In genomic region chr1:6221210-6221784, GRCh38 we compare ENCODE assay signal across 13 cellular contexts. TPM values are rescaled to one million over a fixed set of nuclear protein-coding genes. Genes with fewer than 3 reads are reported as not detected.
DNase-seq lines count a peak whose midpoint lies in the region; ATAC-seq and TF ChIP-seq lines count a peak whose summit lies in the region.
"Had no signal": no experiment of that assay in that cellular context is flagged by ENCODE, and none has a peak within 500 bp of the region (broad histone marks: within the 10 kb centered on the region; RNA-seq: fewer than 3 reads in every experiment).

No MANE protein-coding gene starts in this region.

- CTCF ChIA-PET in HEK293 (lab: Yijun Ruan, JAX) (interaction anchor here (0.5 to 1.2 kb wide), 3 partner anchors 16 to 26 kb away, joined by 3 to 4 read pairs (median 4); no protein-coding TSS in a partner anchor), mammary epithelial cell (lab: Charles Lee; ENCODE audit: low non-redundant PET) (interaction anchor here (0.6 kb wide), 1 partner anchor 17 kb away, joined by 6 read pairs; no protein-coding TSS in a partner anchor)

- POLR2A ChIA-PET in HEK293 (lab: Yijun Ruan, JAX): interaction anchor here (1.0 kb wide), 1 partner anchor 15 kb away, joined by 3 read pairs; the partner anchor contains the start of gene ICMT

- dilution Hi-C loops in mammary epithelial cell (cut with HindIII; ENCODE audit: low sequenced_read_pairs): loop anchor here (10.0 kb wide), 1 partner anchor 146 kb away; no protein-coding TSS in a partner anchor

- peaks cover 20% of the 10 kb centered on the region for H3K36me3 ChIP-seq in cardiac muscle cell
- peaks cover 9 to 62% of the 10 kb centered on the region in 2 experiments; a peak in 2 of 3 replicates for H3K36me3 ChIP-seq in HEK293 (ENCODE audit: control insufficient read depth in 2 of 2, insufficient read depth in 1 of 2, low read length in 2 of 2)
- peaks cover 12% of the 10 kb centered on the region for H3K36me3 ChIP-seq in mammary epithelial cell (ENCODE audit: insufficient read depth, low read length)
- peaks cover 30% of the 10 kb centered on the region for H3K36me3 ChIP-seq in osteoblast (ENCODE audit: insufficient read depth, low read length)
- H3K36me3 ChIP-seq in brain microvascular endothelial cell (replicated peaks): peaks cover 24% of the 10 kb centered on the region
- peaks cover 16 to 24% of the 10 kb centered on the region in 2 donors for H3K36me3 ChIP-seq in thyroid gland

- no peaks in the 10 kb centered on the region for H3K9me3 ChIP-seq in cardiac muscle cell (ENCODE audit: low read depth)
- no peaks in the 10 kb centered on the region for H3K9me3 ChIP-seq in HEK293 (ENCODE audit: control insufficient read depth, insufficient read depth, low read depth, low read length)
- no peaks in the 10 kb centered on the region for H3K9me3 ChIP-seq in mammary epithelial cell (replicated peaks; ENCODE audit: insufficient read depth, low read length)
- H3K9me3 ChIP-seq in osteoblast (ENCODE audit: low read depth, low read length): no peaks in the 10 kb centered on the region
- H3K9me3 ChIP-seq in thyroid gland: no peaks in the 10 kb centered on the region

- H2AFZ ChIP-seq in mammary epithelial cell (ENCODE audit: low read depth, low read length): no peak overlapping the region
- H2AFZ ChIP-seq in osteoblast (ENCODE audit: low read length): no peak overlapping the region

- peak overlapping the region; percentile 69 for H3K27ac ChIP-seq in cardiac muscle cell
- no peak overlapping the region for H3K27ac ChIP-seq in HEK293 (ENCODE audit: extremely low read depth, low read depth, low read length)
- H3K27ac ChIP-seq in mammary epithelial cell (ENCODE audit: insufficient read depth, low read depth, low read length): no peak overlapping the region
- H3K27ac ChIP-seq in osteoblast (ENCODE audit: low read depth, low read length): no peak overlapping the region
- H3K27ac ChIP-seq in brain microvascular endothelial cell: no peak overlapping the region
- H3K27ac ChIP-seq in thyroid gland: no peak overlapping the region

- no peak for TF ChIP-seq CTCF in cardiac muscle cell (IDR thresholded peaks at IDR 0.05; ENCODE audit: low read depth, low read length)
- TF ChIP-seq CTCF in HEK293 (tag by site-specific recombination; IDR thresholded peaks at IDR 0.05): no peak
- TF ChIP-seq CTCF in mammary epithelial cell (conservative IDR thresholded peaks at IDR 0.05 in 1 of 2, IDR thresholded peaks at IDR 0.05 in 1 of 2; ENCODE audit: extremely low read depth in 1 of 2, insufficient read depth in 1 of 2, low read depth in 1 of 2, low read length in 2 of 2): no peak
- TF ChIP-seq CTCF in osteoblast (IDR thresholded peaks at IDR 0.05; ENCODE audit: extremely low read depth, low read depth, low read length): no peak
- no peak for TF ChIP-seq CTCF in brain microvascular endothelial cell (IDR thresholded peaks at IDR 0.05; ENCODE audit: low read depth, low read length, missing control alignments)
- no peak for TF ChIP-seq CTCF in thyroid gland (IDR thresholded peaks at IDR 0.05)

- no peak for TF ChIP-seq POLR2A in thyroid gland (IDR thresholded peaks at IDR 0.05)

- 95% methylated on average over 12 of the region's 12 CpGs for WGBS in mammary epithelial cell (ENCODE audit: low coverage, missing lambda C conversion rate)
- 89 to 92% methylated on average over 12 of the region's 12 CpGs for WGBS in thyroid gland, 2 donors

- H3K9ac ChIP-seq in mammary epithelial cell (ENCODE audit: insufficient read depth, low read length): no peak overlapping the region

- H3K27me3 ChIP-seq in cardiac muscle cell (no peaks in the 10 kb centered on the region), mammary epithelial cell (ENCODE audit: insufficient read depth, low read length) (no peaks in the 10 kb centered on the region), osteoblast (ENCODE audit: insufficient read depth, low read length) (no peaks in the 10 kb centered on the region), brain microvascular endothelial cell (replicated peaks) (no peaks in the 10 kb centered on the region), thyroid gland (no peaks in the 10 kb centered on the region)

- TSS peak; percentile 28 for BruUV-seq in mammary epithelial cell (replicated peaks; lab: Mats Ljungman, UMichigan)

- H3K4me2 ChIP-seq in mammary epithelial cell (ENCODE audit: insufficient read depth, low read depth, low read length): no peak overlapping the region
- no peak overlapping the region for H3K4me2 ChIP-seq in osteoblast (ENCODE audit: insufficient read depth, low read length)

- H3K4me1 ChIP-seq in cardiac muscle cell (ENCODE audit: low read depth) (peaks cover 7% of the 10 kb centered on the region), HEK293 (ENCODE audit: control insufficient read depth, insufficient read depth, low read length) (no peaks in the 10 kb centered on the region), mammary epithelial cell (ENCODE audit: insufficient read depth, low read length) (peaks cover 14% of the 10 kb centered on the region), osteoblast (ENCODE audit: insufficient read depth, low read length) (no peaks in the 10 kb centered on the region), thyroid gland (peaks cover 0 to 7% of the 10 kb centered on the region in 2 donors)

- H3K4me3 ChIP-seq in cardiac muscle cell: no peak overlapping the region
- H3K4me3 ChIP-seq in HEK293 (ENCODE audit: low read depth, low read length): no peak overlapping the region
- no peak overlapping the region for H3K4me3 ChIP-seq in mammary epithelial cell (replicated peaks in 1 of 3; ENCODE audit: insufficient read depth in 1 of 3, low read depth in 2 of 3, low read length in 3 of 3)
- no peak overlapping the region for H3K4me3 ChIP-seq in osteoblast (ENCODE audit: insufficient read depth, low read length)
- H3K4me3 ChIP-seq in brain microvascular endothelial cell (ENCODE audit: low read depth, low read length): no peak overlapping the region
- no peak overlapping the region for H3K4me3 ChIP-seq in thyroid gland (replicated peaks in 1 of 3)

- H4K20me1 ChIP-seq in mammary epithelial cell (ENCODE audit: insufficient read depth, low read length) (no peaks in the 10 kb centered on the region), osteoblast (ENCODE audit: insufficient read depth, low read length) (peaks cover 6% of the 10 kb centered on the region)

- DNase-seq in cardiac muscle cell (ENCODE audit: low read depth in 1 of 2, low spot score in 1 of 2) (no peak), Right ventricle myocardium inferior (ENCODE audit: missing footprints) (no peak), mammary epithelial cell (no peak), osteoblast (ENCODE audit: insufficient read length, low spot score, missing footprints) (peak; percentile 69), nucleus accumbens (lab: John Stamatoyannopoulos, UW) (no peak), brain microvascular endothelial cell (no peak), thyroid gland (no peak)
- DNase-seq: GDM1, KG1, NCI-H226, NCI-H526 had no signal

- in situ Hi-C loops in mammary epithelial cell (cut with MboI; ENCODE audit: low sequenced_read_pairs in 2 of 2) (no loop called here), brain microvascular endothelial cell (cut with HindIII; ENCODE audit: low pct_ligation_motif_present, low sequenced_read_pairs) (no loop called here)

- ATAC-seq in Right ventricle myocardium inferior: no peak

- intact Hi-C loops in Right ventricle myocardium inferior (cut with DNase I): no loop called here
- intact Hi-C loops in mammary epithelial cell (cut with micrococcal nuclease): no loop called here
- intact Hi-C loops in thyroid gland (cut with DNase I): no loop called here

- H3K79me2 ChIP-seq in mammary epithelial cell (ENCODE audit: insufficient read depth, low read length) (peaks cover 11% of the 10 kb centered on the region), osteoblast (ENCODE audit: insufficient read depth, low read length) (no peaks in the 10 kb centered on the region)

TF ChIP-seq in HEK293, 187 proteins besides CTCF, POLR2A, EP300 and RAD21:
- TF ChIP-seq ZNF133 (tag by site-specific recombination; IDR thresholded peaks at IDR 0.05) (no peak), ZNF600 (tag by site-specific recombination; IDR thresholded peaks at IDR 0.05) (peak; percentile 50; the same call in 1 of the 2 replicates)

RNA-seq across cellular contexts. Expression of gene ICMT, which starts 14.5 kb away (rescaled TPM):
- 45.4 and 72.2 TPM in 2 replicates for total RNA-seq in cardiac muscle cell
- polyA plus RNA-seq in cardiac muscle cell: 40.6 and 54.3 TPM in 2 replicates
- 58.8 TPM for total RNA-seq in Right ventricle myocardium inferior
- total RNA-seq in mammary epithelial cell: 10 to 100 TPM; 65.2 to 75.4 TPM
- 76.3 TPM for polyA plus RNA-seq in mammary epithelial cell
- polyA minus RNA-seq in mammary epithelial cell: 71.0 TPM
- total RNA-seq in osteoblast: 60.8 and 63.6 TPM in 2 replicates
- 10 to 100 TPM; 66.2 to 86.2 (median 78.1) TPM for total RNA-seq in thyroid gland

RNA-seq across cellular contexts. Expression of gene RNF207, which starts 15.4 kb away (rescaled TPM):
- total RNA-seq in cardiac muscle cell (198 and 273 TPM in 2 replicates), Right ventricle myocardium inferior (54.6 TPM), mammary epithelial cell (10 to 100 TPM; 25.7 to 26.5 TPM), osteoblast (10.6 and 42.7 TPM in 2 replicates), thyroid gland (10 to 100 TPM; 32.9 to 63.5 (median 47.0) TPM)
- polyA plus RNA-seq in cardiac muscle cell (166 and 180 TPM in 2 replicates), mammary epithelial cell (5.9 TPM)
- polyA minus RNA-seq in mammary epithelial cell: 6.6 TPM

RNA-seq across cellular contexts. Expression of gene RPL22, which starts 21.9 kb away (rescaled TPM):
- total RNA-seq in cardiac muscle cell: 101 and 132 TPM in 2 replicates
- polyA plus RNA-seq in cardiac muscle cell: 123 and 130 TPM in 2 replicates
- 264 TPM for total RNA-seq in Right ventricle myocardium inferior
- total RNA-seq in mammary epithelial cell: 100 to 1,000 TPM in 1 of 2 donors, 10 to 100 TPM in 1; 69.7 to 303 TPM
- 166 TPM for polyA plus RNA-seq in mammary epithelial cell
- 24.4 TPM for polyA minus RNA-seq in mammary epithelial cell
- 93.0 and 99.3 TPM in 2 replicates for total RNA-seq in osteoblast
- 100 to 1,000 TPM; 154 to 230 (median 181) TPM for total RNA-seq in thyroid gland

RNA-seq across cellular contexts. Expression of gene HES3, which starts 22.7 kb away (rescaled TPM):
- total RNA-seq in cardiac muscle cell (not detected in 2 replicates), Right ventricle myocardium inferior (not detected), mammary epithelial cell (not detected), osteoblast (not detected in 2 replicates), thyroid gland (not detected)
- polyA plus RNA-seq in cardiac muscle cell (not detected in 2 replicates), mammary epithelial cell (not detected)
- not detected for polyA minus RNA-seq in mammary epithelial cell
- total RNA-seq: RPMI7951 had no signal

RNA-seq across cellular contexts. Expression of gene GPR153, which starts 39.6 kb away (rescaled TPM):
- total RNA-seq in cardiac muscle cell: 22.7 and 32.7 TPM in 2 replicates
- polyA plus RNA-seq in cardiac muscle cell: 21.0 and 30.3 TPM in 2 replicates
- 10.6 TPM for total RNA-seq in Right ventricle myocardium inferior
- 10 to 100 TPM; 10.7 to 17.4 TPM for total RNA-seq in mammary epithelial cell
- 17.7 TPM for polyA plus RNA-seq in mammary epithelial cell
- polyA minus RNA-seq in mammary epithelial cell: 18.2 TPM
- 2.9 and 4.0 TPM in 2 replicates for total RNA-seq in osteoblast
- 1 to 10 TPM in 3 of 4 donors, under 1 TPM in 1; 0.78 to 3.2 (median 1.5) TPM for total RNA-seq in thyroid gland
